Comparison of ENCODE assay signal across 1 cellular context in the genomic region with DNA sequence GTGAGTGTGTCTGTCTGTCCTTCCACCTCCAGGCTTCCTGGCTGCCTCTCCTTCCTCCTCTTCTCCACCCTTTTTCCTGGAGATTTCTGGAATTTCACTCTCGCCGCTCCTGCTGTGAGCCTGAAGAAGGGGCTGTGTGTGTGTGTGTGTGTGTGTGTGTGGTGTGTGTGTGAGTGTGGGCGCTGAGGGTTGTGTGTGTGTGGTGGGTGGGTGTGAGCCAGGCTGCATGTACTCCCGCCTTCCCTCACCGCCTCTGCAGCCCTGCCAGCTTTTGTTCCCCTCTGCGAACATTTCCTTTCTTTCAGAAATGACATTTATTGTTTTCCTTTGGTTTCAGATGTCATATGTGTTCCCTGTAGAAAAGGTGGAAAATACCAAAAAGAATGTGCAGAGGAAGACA.
TF ChIP-seq lines count a peak whose summit lies in the region.

No MANE protein-coding gene starts in this region.

TF ChIP-seq in HEK293, 187 proteins besides CTCF, POLR2A, EP300 and RAD21 (continued from another document):
- TF ChIP-seq, protein P1, sequence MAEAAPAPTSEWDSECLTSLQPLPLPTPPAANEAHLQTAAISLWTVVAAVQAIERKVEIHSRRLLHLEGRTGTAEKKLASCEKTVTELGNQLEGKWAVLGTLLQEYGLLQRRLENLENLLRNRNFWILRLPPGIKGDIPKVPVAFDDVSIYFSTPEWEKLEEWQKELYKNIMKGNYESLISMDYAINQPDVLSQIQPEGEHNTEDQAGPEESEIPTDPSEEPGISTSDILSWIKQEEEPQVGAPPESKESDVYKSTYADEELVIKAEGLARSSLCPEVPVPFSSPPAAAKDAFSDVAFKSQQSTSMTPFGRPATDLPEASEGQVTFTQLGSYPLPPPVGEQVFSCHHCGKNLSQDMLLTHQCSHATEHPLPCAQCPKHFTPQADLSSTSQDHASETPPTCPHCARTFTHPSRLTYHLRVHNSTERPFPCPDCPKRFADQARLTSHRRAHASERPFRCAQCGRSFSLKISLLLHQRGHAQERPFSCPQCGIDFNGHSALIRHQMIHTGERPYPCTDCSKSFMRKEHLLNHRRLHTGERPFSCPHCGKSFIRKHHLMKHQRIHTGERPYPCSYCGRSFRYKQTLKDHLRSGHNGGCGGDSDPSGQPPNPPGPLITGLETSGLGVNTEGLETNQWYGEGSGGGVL (tag by site-specific recombination; IDR thresholded peaks at IDR 0.05) = peak; percentile 64
- TF ChIP-seq EGR2 (tag by site-specific recombination; IDR thresholded peaks at IDR 0.05; ENCODE audit: low read depth) = peak; percentile 99
- TF ChIP-seq, protein P2, sequence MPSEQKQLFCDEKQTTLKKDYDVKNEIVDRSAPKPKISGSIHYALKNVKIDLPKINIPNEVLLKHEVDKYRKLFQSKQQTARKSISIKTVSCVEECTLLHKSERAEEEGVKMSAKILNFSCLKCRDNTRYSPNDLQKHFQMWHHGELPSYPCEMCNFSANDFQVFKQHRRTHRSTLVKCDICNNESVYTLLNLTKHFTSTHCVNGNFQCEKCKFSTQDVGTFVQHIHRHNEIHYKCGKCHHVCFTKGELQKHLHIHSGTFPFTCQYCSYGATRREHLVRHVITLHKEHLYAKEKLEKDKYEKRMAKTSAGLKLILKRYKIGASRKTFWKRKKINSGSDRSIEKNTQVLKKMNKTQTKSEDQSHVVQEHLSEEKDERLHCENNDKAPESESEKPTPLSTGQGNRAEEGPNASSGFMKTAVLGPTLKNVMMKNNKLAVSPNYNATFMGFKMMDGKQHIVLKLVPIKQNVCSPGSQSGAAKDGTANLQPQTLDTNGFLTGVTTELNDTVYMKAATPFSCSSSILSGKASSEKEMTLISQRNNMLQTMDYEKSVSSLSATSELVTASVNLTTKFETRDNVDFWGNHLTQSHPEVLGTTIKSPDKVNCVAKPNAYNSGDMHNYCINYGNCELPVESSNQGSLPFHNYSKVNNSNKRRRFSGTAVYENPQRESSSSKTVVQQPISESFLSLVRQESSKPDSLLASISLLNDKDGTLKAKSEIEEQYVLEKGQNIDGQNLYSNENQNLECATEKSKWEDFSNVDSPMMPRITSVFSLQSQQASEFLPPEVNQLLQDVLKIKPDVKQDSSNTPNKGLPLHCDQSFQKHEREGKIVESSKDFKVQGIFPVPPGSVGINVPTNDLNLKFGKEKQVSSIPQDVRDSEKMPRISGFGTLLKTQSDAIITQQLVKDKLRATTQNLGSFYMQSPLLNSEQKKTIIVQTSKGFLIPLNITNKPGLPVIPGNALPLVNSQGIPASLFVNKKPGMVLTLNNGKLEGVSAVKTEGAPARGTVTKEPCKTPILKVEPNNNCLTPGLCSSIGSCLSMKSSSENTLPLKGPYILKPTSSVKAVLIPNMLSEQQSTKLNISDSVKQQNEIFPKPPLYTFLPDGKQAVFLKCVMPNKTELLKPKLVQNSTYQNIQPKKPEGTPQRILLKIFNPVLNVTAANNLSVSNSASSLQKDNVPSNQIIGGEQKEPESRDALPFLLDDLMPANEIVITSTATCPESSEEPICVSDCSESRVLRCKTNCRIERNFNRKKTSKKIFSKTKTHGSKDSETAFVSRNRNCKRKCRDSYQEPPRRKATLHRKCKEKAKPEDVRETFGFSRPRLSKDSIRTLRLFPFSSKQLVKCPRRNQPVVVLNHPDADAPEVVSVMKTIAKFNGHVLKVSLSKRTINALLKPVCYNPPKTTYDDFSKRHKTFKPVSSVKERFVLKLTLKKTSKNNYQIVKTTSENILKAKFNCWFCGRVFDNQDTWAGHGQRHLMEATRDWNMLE (tag by site-specific recombination; conservative IDR thresholded peaks at IDR 0.05; ENCODE audit: low read depth) = no peak
